8 cellular contexts compared by ENCODE assay signal in the genomic region with DNA sequence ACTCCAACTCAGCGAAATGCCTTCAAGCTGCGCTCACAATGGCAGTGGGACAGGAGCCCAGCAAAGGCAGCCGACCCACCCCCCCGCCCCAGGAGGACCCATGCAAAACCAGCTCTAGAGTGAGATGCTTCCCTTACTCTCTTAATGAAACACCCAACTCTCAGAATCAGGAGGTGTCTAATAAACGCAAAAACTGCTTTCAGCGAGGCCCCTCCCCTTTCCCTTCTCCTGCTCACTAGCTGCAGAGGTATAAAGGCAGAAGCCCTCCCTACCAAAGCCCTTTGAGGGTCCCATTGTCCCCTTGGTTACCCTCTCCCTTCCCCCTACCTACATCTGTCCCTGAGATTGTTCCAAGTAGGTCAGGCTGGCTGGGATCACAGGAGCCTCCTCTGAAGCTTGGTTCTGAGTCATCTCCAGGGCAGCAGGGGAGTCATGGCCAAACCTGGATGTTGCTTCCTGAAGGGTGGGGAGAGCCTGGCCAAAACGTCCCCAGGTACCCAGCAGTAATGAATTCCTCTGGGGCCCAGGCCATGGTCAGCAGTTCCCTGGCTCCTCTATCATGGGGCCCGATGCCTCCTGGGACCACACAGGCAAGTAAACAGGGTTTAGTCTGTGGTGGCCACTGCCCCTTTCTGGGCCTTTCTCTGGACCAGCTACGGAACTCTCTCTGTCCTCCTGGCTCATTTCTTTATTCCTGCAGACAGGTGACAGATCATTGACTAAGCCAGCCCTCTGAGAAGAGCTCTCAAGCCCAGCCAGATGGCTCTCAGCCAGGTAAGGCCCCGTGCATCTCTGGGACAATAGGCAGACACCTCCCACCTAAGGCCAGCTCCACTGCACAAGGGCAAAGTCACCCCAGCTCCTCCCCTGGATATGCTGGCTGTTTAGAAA. TPM values are rescaled to one million over a fixed set of nuclear protein-coding genes. Genes with fewer than 3 reads are reported as not detected.
DNase-seq lines count a peak whose midpoint lies in the region; ATAC-seq and TF ChIP-seq lines count a peak whose summit lies in the region.

No MANE protein-coding gene starts in this region.

- H3K9me3 ChIP-seq in left ventricle myocardium inferior (replicated peaks) = no peaks in the 10 kb centered on the region

- H3K27ac ChIP-seq in left ventricle myocardium inferior (replicated peaks) = peak overlapping the region; percentile 56

- DNase-seq in GM13977 (ENCODE audit: low spot score) = peak; percentile 19
- DNase-seq in NCI-H146 (lab: John Stamatoyannopoulos, UW) = peak; percentile 61
- DNase-seq in activated T-helper 2 cell treated with anti-CD3 and anti-CD28 coated beads, Interferon-gamma antibody, Interleukin-2, Interleukin-4, amounts not matched to agents 10 μg/mL and 5 μg/mL and 100 μg/mL, durations not matched to agents 14 hours and 24 hours and 36 hours (ENCODE audit: low spot score) = no peak
- DNase-seq in left ventricle myocardium inferior = no peak
- DNase-seq in stimulated activated effector memory CD8-positive, alpha-beta T cell treated with anti-CD3 and anti-CD28 coated beads, Interleukin-12 subunit alpha, Interleukin-12 subunit beta, amount 100 ng/mL, for 72 hours (ENCODE audit: low spot score in 2 of 2) = no peak
- no peak for DNase-seq in effector CD4-positive, alpha-beta T cell

- H3K9me3 Mint-ChIP-seq in activated T-helper 2 cell treated with anti-CD3 and anti-CD28 coated beads, Interferon-gamma antibody, Interleukin-2, Interleukin-4, amounts not matched to agents 10 μg/mL and 5 μg/mL and 100 μg/mL, durations not matched to agents 14 hours and 24 hours and 36 hours = no peaks in the 10 kb centered on the region
- no peaks in the 10 kb centered on the region for H3K9me3 Mint-ChIP-seq in stimulated activated effector memory CD8-positive, alpha-beta T cell treated with anti-CD3 and anti-CD28 coated beads, Interleukin-12 subunit alpha, Interleukin-12 subunit beta, amount 100 ng/mL, for 72 hours

- peaks cover 23% of the 10 kb centered on the region for H3K4me1 ChIP-seq in left ventricle myocardium inferior

- peak overlapping the region; percentile 12 for H3K4me3 ChIP-seq in left ventricle myocardium inferior

- intact Hi-C loops in activated T-helper 2 cell treated with anti-CD3 and anti-CD28 coated beads, Interferon-gamma antibody, Interleukin-2, Interleukin-4, amounts not matched to agents 10 μg/mL and 5 μg/mL and 100 μg/mL, durations not matched to agents 14 hours and 24 hours and 36 hours (cut with micrococcal nuclease) = loop anchor here (1.0 kb wide), 1 partner anchor 7 kb away; no protein-coding TSS in a partner anchor
- intact Hi-C loops in left ventricle myocardium inferior (cut with micrococcal nuclease) = no loop called here

- ATAC-seq in stimulated activated effector memory CD8-positive, alpha-beta T cell treated with anti-CD3 and anti-CD28 coated beads, Interleukin-12 subunit alpha, Interleukin-12 subunit beta, amount 100 ng/mL, for 72 hours = peak; percentile 41
- no peak for ATAC-seq in HG03571 (IDR thresholded peaks at IDR 0.05; ENCODE audit: unreplicated experiment)
- ATAC-seq in HG02970 (IDR thresholded peaks at IDR 0.05; ENCODE audit: low FRiP score, unreplicated experiment) = no peak

- in situ Hi-C loops in GM13977 (cut with MboI; ENCODE audit: low pct_unique_long_range_greater_than_20kb, low sequenced_read_pairs, unreplicated experiment) = no loop called here

- peak overlapping the region; percentile 51 for H3K4me3 Mint-ChIP-seq in activated T-helper 2 cell treated with anti-CD3 and anti-CD28 coated beads, Interferon-gamma antibody, Interleukin-2, Interleukin-4, amounts not matched to agents 10 μg/mL and 5 μg/mL and 100 μg/mL, durations not matched to agents 14 hours and 24 hours and 36 hours (ENCODE audit: low read depth)
- H3K4me3 Mint-ChIP-seq in stimulated activated effector memory CD8-positive, alpha-beta T cell treated with anti-CD3 and anti-CD28 coated beads, Interleukin-12 subunit alpha, Interleukin-12 subunit beta, amount 100 ng/mL, for 72 hours = peak overlapping the region; percentile 44

- H3K27ac Mint-ChIP-seq in activated T-helper 2 cell treated with anti-CD3 and anti-CD28 coated beads, Interferon-gamma antibody, Interleukin-2, Interleukin-4, amounts not matched to agents 10 μg/mL and 5 μg/mL and 100 μg/mL, durations not matched to agents 14 hours and 24 hours and 36 hours = peak overlapping the region; percentile 81
- H3K27ac Mint-ChIP-seq in stimulated activated effector memory CD8-positive, alpha-beta T cell treated with anti-CD3 and anti-CD28 coated beads, Interleukin-12 subunit alpha, Interleukin-12 subunit beta, amount 100 ng/mL, for 72 hours = peak overlapping the region; percentile 43

- TF ChIP-seq CTCF in GM13977 (IDR thresholded peaks at IDR 0.05; ENCODE audit: extremely low read depth, insufficient read depth, missing control alignments) (no peak), left ventricle myocardium inferior (IDR thresholded peaks at IDR 0.05; ENCODE audit: borderline replicate concordance) (no peak)

- peaks cover 48% of the 10 kb centered on the region for H3K4me1 Mint-ChIP-seq in activated T-helper 2 cell treated with anti-CD3 and anti-CD28 coated beads, Interferon-gamma antibody, Interleukin-2, Interleukin-4, amounts not matched to agents 10 μg/mL and 5 μg/mL and 100 μg/mL, durations not matched to agents 14 hours and 24 hours and 36 hours (ENCODE audit: low read depth)
- H3K4me1 Mint-ChIP-seq in stimulated activated effector memory CD8-positive, alpha-beta T cell treated with anti-CD3 and anti-CD28 coated beads, Interleukin-12 subunit alpha, Interleukin-12 subunit beta, amount 100 ng/mL, for 72 hours = peaks cover 50% of the 10 kb centered on the region

- no peaks in the 10 kb centered on the region for H3K36me3 ChIP-seq in left ventricle myocardium inferior

- H3K27me3 ChIP-seq in left ventricle myocardium inferior (ENCODE audit: low read depth) = no peaks in the 10 kb centered on the region

- H3K27me3 Mint-ChIP-seq in activated T-helper 2 cell treated with anti-CD3 and anti-CD28 coated beads, Interferon-gamma antibody, Interleukin-2, Interleukin-4, amounts not matched to agents 10 μg/mL and 5 μg/mL and 100 μg/mL, durations not matched to agents 14 hours and 24 hours and 36 hours (ENCODE audit: low read depth) = no peaks in the 10 kb centered on the region

- H3K36me3 Mint-ChIP-seq in activated T-helper 2 cell treated with anti-CD3 and anti-CD28 coated beads, Interferon-gamma antibody, Interleukin-2, Interleukin-4, amounts not matched to agents 10 μg/mL and 5 μg/mL and 100 μg/mL, durations not matched to agents 14 hours and 24 hours and 36 hours (ENCODE audit: low read depth) = peaks cover 8% of the 10 kb centered on the region
- peaks cover 7% of the 10 kb centered on the region for H3K36me3 Mint-ChIP-seq in stimulated activated effector memory CD8-positive, alpha-beta T cell treated with anti-CD3 and anti-CD28 coated beads, Interleukin-12 subunit alpha, Interleukin-12 subunit beta, amount 100 ng/mL, for 72 hours

RNA-seq across cellular contexts. Expression of a gene that starts 8.6 kb away (rescaled TPM):
- total RNA-seq in activated T-helper 2 cell treated with anti-CD3 and anti-CD28 coated beads, Interferon-gamma antibody, Interleukin-2, Interleukin-4, amounts not matched to agents 10 μg/mL and 5 μg/mL and 100 μg/mL, durations not matched to agents 14 hours and 24 hours and 36 hours = 8.5 and 9.0 TPM in 2 replicates
- 4.0 TPM for total RNA-seq in left ventricle myocardium inferior

Comparison
In these comparisons a context has a peak if more than half of its experiments do, and no peak if none do; other contexts are left out.
1. DNase-seq: peak in GM13977 (single experiment) and NCI-H146 (single experiment); none in activated T-helper 2 cell treated with anti-CD3 and anti-CD28 coated beads, Interferon-gamma antibody, Interleukin-2, Interleukin-4, amounts not matched to agents 10 μg/mL and 5 μg/mL and 100 μg/mL, durations not matched to agents 14 hours and 24 hours and 36 hours (single experiment), left ventricle myocardium inferior (single experiment), stimulated activated effector memory CD8-positive, alpha-beta T cell treated with anti-CD3 and anti-CD28 coated beads, Interleukin-12 subunit alpha, Interleukin-12 subunit beta, amount 100 ng/mL, for 72 hours (0 of 2) and effector CD4-positive, alpha-beta T cell (single experiment).